In the genomic region with DNA sequence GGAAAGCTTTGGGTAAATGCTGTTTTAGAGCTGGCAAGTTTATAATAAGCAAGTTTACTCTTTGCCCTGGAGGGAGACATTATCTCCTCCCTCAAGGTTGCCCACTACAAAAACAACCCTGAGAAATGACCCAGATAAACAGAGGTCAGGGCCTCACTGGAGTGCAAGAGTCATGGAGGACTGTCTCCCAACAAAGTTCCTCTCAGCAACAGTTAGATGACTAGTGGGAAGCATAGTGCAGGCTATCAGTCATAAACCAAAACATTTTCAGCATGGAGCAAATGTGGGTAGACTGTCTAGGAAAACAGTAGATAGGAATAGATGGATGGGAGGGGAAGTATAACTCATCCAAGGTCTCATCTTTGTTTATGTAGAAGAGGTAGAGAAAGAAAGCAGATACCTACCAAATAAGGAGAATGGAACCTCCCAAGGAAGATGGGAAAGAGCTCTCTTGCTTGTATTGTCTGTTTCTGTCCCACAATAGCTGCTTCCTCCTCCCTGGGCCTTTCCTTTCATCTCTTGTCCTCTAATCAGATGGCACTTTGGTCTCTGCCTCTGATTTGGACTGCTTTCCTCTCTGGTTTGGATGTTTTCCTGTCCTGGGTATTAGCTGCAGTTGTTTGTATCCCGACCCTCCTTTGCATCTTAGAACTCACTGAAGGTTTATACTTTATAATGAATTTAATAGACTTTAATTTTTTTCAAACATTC, we compare ENCODE assay signal across 23 cellular contexts.
"Had no signal": no experiment of that assay in that cellular context is flagged by ENCODE, and none has a peak within 500 bp of the region (broad histone marks: within the 10 kb centered on the region; RNA-seq: fewer than 3 reads in every experiment).

No MANE protein-coding gene starts in this region.

- ATAC-seq: activated CD4-positive, CD25-positive, alpha-beta regulatory T cell treated with anti-CD3 and anti-CD28 coated beads, Interleukin-2, amount 50 U/mL, for 24 hours; activated CD8-positive, alpha-beta T cell treated with anti-CD3 and anti-CD28 coated beads for 36 hours; activated T-cell treated with anti-CD3 and anti-CD28 coated beads, Interleukin-2, amount 50 U/mL, for 72 hours; PC-3 had no signal

- H3K9me3 Mint-ChIP-seq: activated CD8-positive, alpha-beta T cell treated with anti-CD3 and anti-CD28 coated beads for 36 hours; activated naive CD4-positive, alpha-beta T cell treated with anti-CD3 and anti-CD28 coated beads, Interleukin-2, amount 10 ng/mL, durations not matched to agents 7 days and 5 days; activated naive CD8-positive, alpha-beta T cell treated with anti-CD3 and anti-CD28 coated beads for 36 hours; activated T-cell treated with anti-CD3 and anti-CD28 coated beads, Interleukin-2, amount 50 U/mL, for 72 hours; activated T-helper 2 cell treated with anti-CD3 and anti-CD28 coated beads, Interferon-gamma antibody, Interleukin-2, Interleukin-4, amounts not matched to agents 10 μg/mL and 5 μg/mL and 100 μg/mL, durations not matched to agents 14 hours and 24 hours and 36 hours had no signal

- FAIRE-seq: RCC 7860 had no signal

- H3K4me3 Mint-ChIP-seq: activated CD8-positive, alpha-beta T cell treated with anti-CD3 and anti-CD28 coated beads for 36 hours; activated naive CD4-positive, alpha-beta T cell treated with anti-CD3 and anti-CD28 coated beads, Interleukin-2, amount 10 ng/mL, durations not matched to agents 7 days and 5 days; activated naive CD8-positive, alpha-beta T cell treated with anti-CD3 and anti-CD28 coated beads for 36 hours; activated T-cell treated with anti-CD3 and anti-CD28 coated beads, Interleukin-2, amount 50 U/mL, for 72 hours had no signal

- H3K4me1 Mint-ChIP-seq: activated naive CD4-positive, alpha-beta T cell treated with anti-CD3 and anti-CD28 coated beads, Interleukin-2, amount 10 ng/mL, durations not matched to agents 7 days and 5 days; activated naive CD8-positive, alpha-beta T cell treated with anti-CD3 and anti-CD28 coated beads for 36 hours had no signal

- H3K36me3 Mint-ChIP-seq: activated naive CD4-positive, alpha-beta T cell treated with anti-CD3 and anti-CD28 coated beads, Interleukin-2, amount 10 ng/mL, durations not matched to agents 7 days and 5 days; activated naive CD8-positive, alpha-beta T cell treated with anti-CD3 and anti-CD28 coated beads for 36 hours had no signal

- H3K27ac ChIP-seq: VCaP had no signal

- H3K27me3 ChIP-seq: MG63 had no signal

- H3K27ac Mint-ChIP-seq: activated CD8-positive, alpha-beta T cell treated with anti-CD3 and anti-CD28 coated beads for 36 hours; activated naive CD4-positive, alpha-beta T cell treated with anti-CD3 and anti-CD28 coated beads, Interleukin-2, amount 10 ng/mL, durations not matched to agents 7 days and 5 days; activated naive CD8-positive, alpha-beta T cell treated with anti-CD3 and anti-CD28 coated beads for 36 hours; activated T-cell treated with anti-CD3 and anti-CD28 coated beads, Interleukin-2, amount 50 U/mL, for 72 hours; activated T-helper 2 cell treated with anti-CD3 and anti-CD28 coated beads, Interferon-gamma antibody, Interleukin-2, Interleukin-4, amounts not matched to agents 10 μg/mL and 5 μg/mL and 100 μg/mL, durations not matched to agents 14 hours and 24 hours and 36 hours had no signal

- H3K27me3 Mint-ChIP-seq: activated CD8-positive, alpha-beta T cell treated with anti-CD3 and anti-CD28 coated beads for 36 hours had no signal

- H3K36me3 ChIP-seq: MG63 had no signal

- H3K4me3 ChIP-seq: MG63 had no signal

- DNase-seq: activated CD4-positive, alpha-beta T cell treated with anti-CD3 and anti-CD28 coated beads for 4 hours; activated CD8-positive, alpha-beta memory T cell treated with anti-CD3 and anti-CD28 coated beads, Interleukin-2, amount 50 U/mL, for 4 hours; activated CD8-positive, alpha-beta T cell treated with anti-CD3 and anti-CD28 coated beads for 36 hours; activated gamma-delta T cell treated with Interleukin-2 at 50 U/mL for 16 hours; activated naive CD4-positive, alpha-beta T cell treated with anti-CD3 and anti-CD28 coated beads, Interleukin-2, amount 10 ng/mL, durations not matched to agents 7 days and 5 days; activated naive CD8-positive, alpha-beta T cell treated with anti-CD3 and anti-CD28 coated beads for 36 hours; activated T-cell treated with anti-CD3 and anti-CD28 coated beads, Interleukin-2, amount 50 U/mL, for 72 hours; anterior cingulate cortex; caudate nucleus; MG63; NCI-H1105; NCI-H1436; NCI-H1694 treated with DMSO at 0.1 percent for 48 hours; NCI-H2029 treated with DMSO at 0.1 percent for 48 hours; NCI-H446; NCI-H524; PC-3; SHP77 treated with DMSO at 0.1 percent for 48 hours; T-helper 1 cell had no signal

- H3K9me3 ChIP-seq: MG63 had no signal
